Comparison of ENCODE assay signal across 10 cellular contexts in the genomic region with DNA sequence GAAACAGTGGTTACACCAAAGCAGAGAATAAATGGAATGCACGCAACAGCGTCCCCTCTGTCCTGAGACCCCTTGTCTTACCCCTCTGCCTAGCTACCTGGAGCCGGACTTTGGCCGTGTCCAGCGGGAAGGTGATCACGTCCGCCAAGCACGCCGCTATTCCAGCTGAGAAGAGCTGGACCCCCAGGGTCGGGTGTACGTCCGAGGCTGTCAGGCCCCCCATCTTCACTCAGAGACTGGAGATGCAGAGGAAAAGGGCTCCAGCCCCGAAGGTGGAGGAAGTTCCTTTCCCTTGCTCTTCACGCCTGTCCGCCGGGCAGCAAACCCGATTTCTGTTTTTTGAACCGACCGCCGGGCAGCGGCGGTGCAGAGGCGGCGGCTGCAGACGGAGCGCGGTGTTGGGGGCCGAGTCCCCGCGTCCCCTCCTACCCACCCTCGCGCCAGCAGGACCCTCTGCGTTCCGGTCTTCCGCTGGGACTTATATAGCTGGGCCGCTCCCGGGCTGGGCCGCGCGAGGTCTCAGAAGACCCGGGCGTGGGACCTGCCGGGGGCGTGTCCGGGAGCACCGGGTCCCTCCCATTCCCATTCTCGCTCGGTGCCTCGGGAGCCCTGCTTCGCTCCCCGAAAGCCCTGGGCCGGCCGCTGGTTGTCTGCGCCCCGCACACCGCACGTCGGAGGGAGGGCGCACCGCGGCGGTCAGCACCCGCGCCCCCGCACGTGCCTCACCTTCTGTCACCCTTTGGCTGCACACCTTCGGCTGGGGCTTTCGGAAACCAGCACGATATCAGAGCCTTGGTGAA. TPM values are rescaled to one million over a fixed set of nuclear protein-coding genes. Genes with fewer than 3 reads are reported as not detected.
A peak's percentile ranks its signal among the peaks of the same experiment; 100 is the strongest.
DNase-seq lines count a peak whose midpoint lies in the region; ATAC-seq and TF ChIP-seq lines count a peak whose summit lies in the region.
"Had no signal": no experiment of that assay in that cellular context is flagged by ENCODE, and none has a peak within 500 bp of the region (broad histone marks: within the 10 kb centered on the region; RNA-seq: fewer than 3 reads in every experiment).

TSS of gene UCP1 (minus strand) at position 455 of the 800 bp plus-strand sequence. CDS start at position 223, 232 bp downstream.

- TF ChIP-seq POLR2A in prostate gland (IDR thresholded peaks at IDR 0.05) = no peak

- intact Hi-C loops in cardiac septum (cut with DNase I) (no loop called here), prostate gland (cut with DNase I) (no loop called here)

- no peak for TF ChIP-seq CTCF in GM13976 (IDR thresholded peaks at IDR 0.05; ENCODE audit: borderline replicate concordance, control extremely low read depth, extremely low read depth, insufficient read depth, missing control alignments)
- peak; percentile 22; the same call in 1 of the 2 replicates for TF ChIP-seq CTCF in WERI-Rb-1 (IDR thresholded peaks at IDR 0.05; ENCODE audit: low read depth, low read length)
- no peak for TF ChIP-seq CTCF in prostate gland (IDR thresholded peaks at IDR 0.05)

- no peaks in the 10 kb centered on the region for H3K4me1 ChIP-seq in prostate gland (replicated peaks)

- no peaks in the 10 kb centered on the region for H3K9me3 ChIP-seq in WERI-Rb-1 (ENCODE audit: severe bottlenecking)
- no peaks in the 10 kb centered on the region for H3K9me3 ChIP-seq in prostate gland
- H3K9me3 ChIP-seq: neutrophil had no signal

- ATAC-seq in HG02588 (IDR thresholded peaks at IDR 0.05; ENCODE audit: unreplicated experiment) (no peak), HG02623 (IDR thresholded peaks at IDR 0.05; ENCODE audit: unreplicated experiment) (no peak)

- peaks cover 17% of the 10 kb centered on the region for H3K27me3 ChIP-seq in WERI-Rb-1 (ENCODE audit: insufficient read depth, low read depth, severe bottlenecking)
- no peaks in the 10 kb centered on the region for H3K27me3 ChIP-seq in prostate gland (replicated peaks; ENCODE audit: insufficient read depth)

- 3% methylated on average over 41 of the region's 69 CpGs for WGBS in prostate gland

- no peak within 1 kb of the TSS for H3K27ac ChIP-seq in WERI-Rb-1
- H3K27ac ChIP-seq in prostate gland = no peak within 1 kb of the TSS
- H3K27ac ChIP-seq: neutrophil had no signal

- DNase-seq in GM13976 (ENCODE audit: low spot score) = peak; percentile 49
- peak; percentile 33 for DNase-seq in WERI-Rb-1
- DNase-seq in cardiac septum (ENCODE audit: low spot score) = peak; percentile 77
- no peak for DNase-seq in prostate gland (ENCODE audit: low spot score)
- DNase-seq in NCI-H2196 (lab: John Stamatoyannopoulos, UW; ENCODE audit: unreplicated experiment) = no peak
- DNase-seq in NCI-H128 (lab: John Stamatoyannopoulos, UW; ENCODE audit: unreplicated experiment) = no peak

- in situ Hi-C loops in GM13976 (cut with MboI; ENCODE audit: low sequenced_read_pairs, unreplicated experiment) = no loop called here

- peak within 1 kb of the TSS; percentile 54 for H3K4me3 ChIP-seq in WERI-Rb-1 (ENCODE audit: low read depth, low read length)
- peak within 1 kb of the TSS; percentile 31 to 44 for H3K4me3 ChIP-seq in prostate gland

- H3K36me3 ChIP-seq in WERI-Rb-1 = no peaks in the 10 kb centered on the region
- H3K36me3 ChIP-seq in prostate gland = no peaks in the 10 kb centered on the region
- H3K36me3 ChIP-seq: neutrophil had no signal

RNA-seq across cellular contexts. Expression of gene UCP1, which starts in this region (rescaled TPM):
- total RNA-seq in cardiac septum (not detected), prostate gland (not detected)
- total RNA-seq: LHCN-M2 had no signal

Comparison
In these comparisons a context has a peak if more than half of its experiments do, and no peak if none do; other contexts are left out.
1. Peak in DNase-seq in cardiac septum; RNA of the gene not detected or under 1 TPM.
2. DNase-seq: peak in GM13976 (single experiment) and WERI-Rb-1 (single experiment); none in prostate gland (single experiment), NCI-H2196 (single experiment) and NCI-H128 (single experiment).